ENCODE assay signal across 1 cellular context in the genomic region with DNA sequence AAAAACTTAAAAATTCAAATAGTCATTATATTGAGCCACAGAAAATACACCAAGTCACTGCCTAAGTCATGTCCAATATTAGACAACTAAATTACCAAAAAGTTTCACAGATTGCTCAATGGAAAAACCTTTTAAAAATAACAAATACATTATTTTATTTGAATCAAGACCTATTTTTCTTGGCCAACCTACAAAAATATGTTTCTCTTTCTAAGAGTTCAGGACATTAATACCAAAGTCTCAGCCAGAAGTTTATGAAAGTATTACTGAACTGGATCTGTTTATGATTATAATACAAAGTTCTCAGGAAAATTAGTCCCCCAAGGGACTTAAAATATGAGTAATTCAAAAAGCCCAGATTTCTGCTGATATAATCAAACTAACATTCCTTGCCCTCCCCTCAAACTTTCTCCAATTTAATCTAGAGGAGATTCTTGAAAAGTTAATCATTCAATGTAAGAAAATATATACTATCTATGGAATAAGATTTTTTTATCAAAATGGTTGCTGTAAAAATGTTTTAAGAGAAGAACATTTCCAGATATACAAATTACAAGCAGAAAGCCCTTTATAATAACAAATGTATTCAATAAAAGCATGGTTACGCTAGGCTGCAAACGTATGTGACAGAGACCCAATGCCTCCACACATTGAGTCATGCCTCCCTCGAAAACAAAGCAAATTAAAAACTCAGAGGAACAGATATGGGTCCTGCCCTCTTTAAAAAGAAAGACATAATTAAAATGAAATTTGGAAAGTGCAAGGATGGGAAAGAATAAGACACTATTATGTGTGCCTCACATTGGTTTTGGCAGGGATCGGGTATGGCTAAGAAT.
TF ChIP-seq lines count a peak whose summit lies in the region.

No MANE protein-coding gene starts in this region.

TF ChIP-seq in SK-N-SH treated with all-trans-retinoic acid at 6 μM for 48 hours, 23 proteins besides CTCF, POLR2A, EP300 and RAD21 (continued from another document):
- TF ChIP-seq TSHZ2 (CRISPR knock-in tag; IDR thresholded peaks at IDR 0.05) (peak; percentile 47; the same call in 1 of the 2 replicates), BACH2 (CRISPR knock-in tag; IDR thresholded peaks at IDR 0.05; ENCODE audit: borderline replicate concordance) (no peak), POU6F1 (CRISPR knock-in tag; IDR thresholded peaks at IDR 0.05; ENCODE audit: borderline replicate concordance, low read depth) (peak; percentile 77; the same call in 1 of the 2 replicates), ZNF70 (CRISPR knock-in tag; IDR thresholded peaks at IDR 0.05) (no peak), PATZ1 (CRISPR knock-in tag; IDR thresholded peaks at IDR 0.05; ENCODE audit: borderline replicate concordance) (peak; percentile 99), CSRNP3 (CRISPR knock-in tag; IDR thresholded peaks at IDR 0.05) (peak; percentile 81; the same call in 1 of the 2 replicates), ZC3H10 (CRISPR knock-in tag; IDR thresholded peaks at IDR 0.05) (peak; percentile 66; the same call in 1 of the 2 replicates), RARB (CRISPR knock-in tag; IDR thresholded peaks at IDR 0.05) (peak; percentile 76; the same call in 1 of the 2 replicates), ZFP3 (CRISPR knock-in tag; IDR thresholded peaks at IDR 0.05) (no peak), ZNF8 (CRISPR knock-in tag; IDR thresholded peaks at IDR 0.05) (no peak), OSR1 (CRISPR knock-in tag; IDR thresholded peaks at IDR 0.05) (no peak), ESRRG (CRISPR knock-in tag; IDR thresholded peaks at IDR 0.05) (peak; percentile 73; the same call in 1 of the 2 replicates), ARNTL (CRISPR knock-in tag; IDR thresholded peaks at IDR 0.05; ENCODE audit: borderline replicate concordance, low read depth) (no peak), ZFP30 (CRISPR knock-in tag; IDR thresholded peaks at IDR 0.05) (no peak), ISL1 (CRISPR knock-in tag; IDR thresholded peaks at IDR 0.05) (peak; percentile 99)
- TF ChIP-seq, protein P1, sequence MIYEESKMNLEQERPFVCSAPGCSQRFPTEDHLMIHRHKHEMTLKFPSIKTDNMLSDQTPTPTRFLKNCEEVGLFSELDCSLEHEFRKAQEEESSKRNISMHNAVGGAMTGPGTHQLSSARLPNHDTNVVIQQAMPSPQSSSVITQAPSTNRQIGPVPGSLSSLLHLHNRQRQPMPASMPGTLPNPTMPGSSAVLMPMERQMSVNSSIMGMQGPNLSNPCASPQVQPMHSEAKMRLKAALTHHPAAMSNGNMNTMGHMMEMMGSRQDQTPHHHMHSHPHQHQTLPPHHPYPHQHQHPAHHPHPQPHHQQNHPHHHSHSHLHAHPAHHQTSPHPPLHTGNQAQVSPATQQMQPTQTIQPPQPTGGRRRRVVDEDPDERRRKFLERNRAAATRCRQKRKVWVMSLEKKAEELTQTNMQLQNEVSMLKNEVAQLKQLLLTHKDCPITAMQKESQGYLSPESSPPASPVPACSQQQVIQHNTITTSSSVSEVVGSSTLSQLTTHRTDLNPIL (CRISPR knock-in tag; IDR thresholded peaks at IDR 0.05; ENCODE audit: low read depth), result peak; percentile 95
